Comparison of ENCODE assay signal across 1 cellular context in the genomic region with DNA sequence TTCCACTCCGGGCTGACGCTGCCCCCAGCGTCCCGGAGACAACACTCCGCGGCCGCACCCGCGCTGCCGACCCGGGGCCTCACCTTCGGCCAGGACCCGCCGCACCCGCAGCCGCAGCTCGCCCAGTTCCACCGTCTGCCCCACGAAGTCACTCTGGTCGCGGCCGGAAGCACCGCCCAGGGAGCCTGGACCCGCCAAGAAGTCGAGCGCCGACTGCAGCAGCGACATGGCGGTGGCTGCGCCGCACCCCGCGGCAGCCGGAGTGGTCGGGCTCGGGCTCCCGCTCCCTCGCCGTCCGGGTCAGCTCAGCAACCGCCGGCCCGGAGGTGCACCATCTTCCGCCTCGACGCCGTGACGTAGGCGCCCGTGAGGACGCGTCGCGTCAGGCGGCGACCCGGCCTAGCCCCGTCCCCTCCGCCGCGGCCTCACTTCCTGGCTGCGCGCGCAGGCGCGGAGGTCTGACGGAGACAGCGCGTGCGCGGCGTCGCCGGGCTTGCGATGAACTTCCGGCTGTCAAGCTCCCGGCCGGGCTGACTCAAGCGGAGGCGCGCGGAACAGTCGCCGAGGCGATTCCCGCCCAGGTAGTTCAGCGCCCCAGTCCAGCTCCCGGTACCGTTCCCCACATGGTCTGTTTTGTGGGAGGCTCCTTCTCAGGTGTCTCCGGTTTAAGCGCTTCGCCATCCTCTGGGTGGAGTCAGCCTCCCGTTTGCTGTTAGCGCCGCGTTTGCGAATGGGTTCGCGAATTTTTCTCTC.
TF ChIP-seq lines count a peak whose summit lies in the region.

A gene (minus strand): TSS at position 357 of the 753 bp plus-strand sequence. CDS start 129 bp downstream, at position 228.
A gene with protein sequence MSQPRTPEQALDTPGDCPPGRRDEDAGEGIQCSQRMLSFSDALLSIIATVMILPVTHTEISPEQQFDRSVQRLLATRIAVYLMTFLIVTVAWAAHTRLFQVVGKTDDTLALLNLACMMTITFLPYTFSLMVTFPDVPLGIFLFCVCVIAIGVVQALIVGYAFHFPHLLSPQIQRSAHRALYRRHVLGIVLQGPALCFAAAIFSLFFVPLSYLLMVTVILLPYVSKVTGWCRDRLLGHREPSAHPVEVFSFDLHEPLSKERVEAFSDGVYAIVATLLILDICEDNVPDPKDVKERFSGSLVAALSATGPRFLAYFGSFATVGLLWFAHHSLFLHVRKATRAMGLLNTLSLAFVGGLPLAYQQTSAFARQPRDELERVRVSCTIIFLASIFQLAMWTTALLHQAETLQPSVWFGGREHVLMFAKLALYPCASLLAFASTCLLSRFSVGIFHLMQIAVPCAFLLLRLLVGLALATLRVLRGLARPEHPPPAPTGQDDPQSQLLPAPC (plus strand): TSS at position 501 of the 753 bp plus-strand sequence. CDS start 15,280 bp downstream, outside the sequence.

TF ChIP-seq in K562, 482 proteins besides CTCF, POLR2A, EP300 and RAD21 (continued from another document and continues in another):
- TF ChIP-seq, protein P1, sequence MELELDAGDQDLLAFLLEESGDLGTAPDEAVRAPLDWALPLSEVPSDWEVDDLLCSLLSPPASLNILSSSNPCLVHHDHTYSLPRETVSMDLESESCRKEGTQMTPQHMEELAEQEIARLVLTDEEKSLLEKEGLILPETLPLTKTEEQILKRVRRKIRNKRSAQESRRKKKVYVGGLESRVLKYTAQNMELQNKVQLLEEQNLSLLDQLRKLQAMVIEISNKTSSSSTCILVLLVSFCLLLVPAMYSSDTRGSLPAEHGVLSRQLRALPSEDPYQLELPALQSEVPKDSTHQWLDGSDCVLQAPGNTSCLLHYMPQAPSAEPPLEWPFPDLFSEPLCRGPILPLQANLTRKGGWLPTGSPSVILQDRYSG (tag; conservative IDR thresholded peaks at IDR 0.05; ENCODE audit: low read depth), result no peak
- TF ChIP-seq, protein P2, sequence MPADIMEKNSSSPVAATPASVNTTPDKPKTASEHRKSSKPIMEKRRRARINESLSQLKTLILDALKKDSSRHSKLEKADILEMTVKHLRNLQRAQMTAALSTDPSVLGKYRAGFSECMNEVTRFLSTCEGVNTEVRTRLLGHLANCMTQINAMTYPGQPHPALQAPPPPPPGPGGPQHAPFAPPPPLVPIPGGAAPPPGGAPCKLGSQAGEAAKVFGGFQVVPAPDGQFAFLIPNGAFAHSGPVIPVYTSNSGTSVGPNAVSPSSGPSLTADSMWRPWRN (IDR thresholded peaks at IDR 0.05; ENCODE audit: low read depth), result no peak
- TF ChIP-seq MIER1 (IDR thresholded peaks at IDR 0.05; ENCODE audit: low read depth), result no peak
- TF ChIP-seq, protein P3, sequence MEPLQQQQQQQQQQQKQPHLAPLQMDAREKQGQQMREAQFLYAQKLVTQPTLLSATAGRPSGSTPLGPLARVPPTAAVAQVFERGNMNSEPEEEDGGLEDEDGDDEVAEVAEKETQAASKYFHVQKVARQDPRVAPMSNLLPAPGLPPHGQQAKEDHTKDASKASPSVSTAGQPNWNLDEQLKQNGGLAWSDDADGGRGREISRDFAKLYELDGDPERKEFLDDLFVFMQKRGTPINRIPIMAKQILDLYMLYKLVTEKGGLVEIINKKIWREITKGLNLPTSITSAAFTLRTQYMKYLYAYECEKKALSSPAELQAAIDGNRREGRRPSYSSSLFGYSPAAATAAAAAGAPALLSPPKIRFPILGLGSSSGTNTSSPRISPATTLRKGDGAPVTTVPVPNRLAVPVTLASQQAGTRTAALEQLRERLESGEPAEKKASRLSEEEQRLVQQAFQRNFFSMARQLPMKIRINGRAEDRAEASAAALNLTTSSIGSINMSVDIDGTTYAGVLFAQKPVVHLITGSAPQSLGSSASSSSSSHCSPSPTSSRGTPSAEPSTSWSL (CRISPR knock-in tag; IDR thresholded peaks at IDR 0.05; ENCODE audit: borderline replicate concordance), result 0 out of 2 replicates have a peak, but pooled peaks have one; percentile 41
- TF ChIP-seq, protein P4, sequence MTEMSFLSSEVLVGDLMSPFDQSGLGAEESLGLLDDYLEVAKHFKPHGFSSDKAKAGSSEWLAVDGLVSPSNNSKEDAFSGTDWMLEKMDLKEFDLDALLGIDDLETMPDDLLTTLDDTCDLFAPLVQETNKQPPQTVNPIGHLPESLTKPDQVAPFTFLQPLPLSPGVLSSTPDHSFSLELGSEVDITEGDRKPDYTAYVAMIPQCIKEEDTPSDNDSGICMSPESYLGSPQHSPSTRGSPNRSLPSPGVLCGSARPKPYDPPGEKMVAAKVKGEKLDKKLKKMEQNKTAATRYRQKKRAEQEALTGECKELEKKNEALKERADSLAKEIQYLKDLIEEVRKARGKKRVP (CRISPR knock-in tag; IDR thresholded peaks at IDR 0.05), result no peak
- no peak for TF ChIP-seq GATA2 (CRISPR knock-in tag; IDR thresholded peaks at IDR 0.05)
- no peak for TF ChIP-seq ETS2 (tag; IDR thresholded peaks at IDR 0.05; ENCODE audit: borderline replicate concordance, poor library complexity, severe bottlenecking)
- no peak for TF ChIP-seq PHB (CRISPR knock-in tag; IDR thresholded peaks at IDR 0.05)
- TF ChIP-seq, protein P5, sequence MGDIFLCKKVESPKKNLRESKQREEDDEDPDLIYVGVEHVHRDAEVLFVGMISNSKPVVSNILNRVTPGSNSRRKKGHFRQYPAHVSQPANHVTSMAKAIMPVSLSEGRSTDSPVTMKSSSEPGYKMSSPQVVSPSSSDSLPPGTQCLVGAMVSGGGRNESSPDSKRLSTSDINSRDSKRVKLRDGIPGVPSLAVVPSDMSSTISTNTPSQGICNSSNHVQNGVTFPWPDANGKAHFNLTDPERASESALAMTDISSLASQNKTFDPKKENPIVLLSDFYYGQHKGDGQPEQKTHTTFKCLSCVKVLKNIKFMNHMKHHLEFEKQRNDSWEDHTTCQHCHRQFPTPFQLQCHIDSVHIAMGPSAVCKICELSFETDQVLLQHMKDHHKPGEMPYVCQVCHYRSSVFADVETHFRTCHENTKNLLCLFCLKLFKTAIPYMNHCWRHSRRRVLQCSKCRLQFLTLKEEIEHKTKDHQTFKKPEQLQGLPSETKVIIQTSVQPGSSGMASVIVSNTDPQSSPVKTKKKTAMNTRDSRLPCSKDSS (IDR thresholded peaks at IDR 0.05; ENCODE audit: low read depth, partially characterized antibody), result no peak
- TF ChIP-seq BRD4 (IDR thresholded peaks at IDR 0.05), result no peak
- TF ChIP-seq RBM17 (IDR thresholded peaks at IDR 0.05; ENCODE audit: borderline replicate concordance, low read depth, low read length), result no peak
- no peak for TF ChIP-seq MYNN (IDR thresholded peaks at IDR 0.05)
- TF ChIP-seq MYNN (CRISPR knock-in tag; IDR thresholded peaks at IDR 0.05), result no peak
- TF ChIP-seq ZKSCAN8 (CRISPR knock-in tag; IDR thresholded peaks at IDR 0.05), result no peak
- TF ChIP-seq, protein P6, sequence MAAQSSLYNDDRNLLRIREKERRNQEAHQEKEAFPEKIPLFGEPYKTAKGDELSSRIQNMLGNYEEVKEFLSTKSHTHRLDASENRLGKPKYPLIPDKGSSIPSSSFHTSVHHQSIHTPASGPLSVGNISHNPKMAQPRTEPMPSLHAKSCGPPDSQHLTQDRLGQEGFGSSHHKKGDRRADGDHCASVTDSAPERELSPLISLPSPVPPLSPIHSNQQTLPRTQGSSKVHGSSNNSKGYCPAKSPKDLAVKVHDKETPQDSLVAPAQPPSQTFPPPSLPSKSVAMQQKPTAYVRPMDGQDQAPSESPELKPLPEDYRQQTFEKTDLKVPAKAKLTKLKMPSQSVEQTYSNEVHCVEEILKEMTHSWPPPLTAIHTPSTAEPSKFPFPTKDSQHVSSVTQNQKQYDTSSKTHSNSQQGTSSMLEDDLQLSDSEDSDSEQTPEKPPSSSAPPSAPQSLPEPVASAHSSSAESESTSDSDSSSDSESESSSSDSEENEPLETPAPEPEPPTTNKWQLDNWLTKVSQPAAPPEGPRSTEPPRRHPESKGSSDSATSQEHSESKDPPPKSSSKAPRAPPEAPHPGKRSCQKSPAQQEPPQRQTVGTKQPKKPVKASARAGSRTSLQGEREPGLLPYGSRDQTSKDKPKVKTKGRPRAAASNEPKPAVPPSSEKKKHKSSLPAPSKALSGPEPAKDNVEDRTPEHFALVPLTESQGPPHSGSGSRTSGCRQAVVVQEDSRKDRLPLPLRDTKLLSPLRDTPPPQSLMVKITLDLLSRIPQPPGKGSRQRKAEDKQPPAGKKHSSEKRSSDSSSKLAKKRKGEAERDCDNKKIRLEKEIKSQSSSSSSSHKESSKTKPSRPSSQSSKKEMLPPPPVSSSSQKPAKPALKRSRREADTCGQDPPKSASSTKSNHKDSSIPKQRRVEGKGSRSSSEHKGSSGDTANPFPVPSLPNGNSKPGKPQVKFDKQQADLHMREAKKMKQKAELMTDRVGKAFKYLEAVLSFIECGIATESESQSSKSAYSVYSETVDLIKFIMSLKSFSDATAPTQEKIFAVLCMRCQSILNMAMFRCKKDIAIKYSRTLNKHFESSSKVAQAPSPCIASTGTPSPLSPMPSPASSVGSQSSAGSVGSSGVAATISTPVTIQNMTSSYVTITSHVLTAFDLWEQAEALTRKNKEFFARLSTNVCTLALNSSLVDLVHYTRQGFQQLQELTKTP (IDR thresholded peaks at IDR 0.05; ENCODE audit: low read depth in 1 of 2, partially characterized antibody in 2 of 2), result no peak
- TF ChIP-seq ZNF133 (CRISPR knock-in tag; IDR thresholded peaks at IDR 0.05), result no peak
- no peak for TF ChIP-seq ZNF668 (CRISPR knock-in tag; IDR thresholded peaks at IDR 0.05)
- TF ChIP-seq MYC (IDR thresholded peaks at IDR 0.05; ENCODE audit: low read depth, low read length), result peak; percentile 82; the same call in 1 of the 2 replicates
- TF ChIP-seq MYC (CRISPR knock-in tag; IDR thresholded peaks at IDR 0.05; ENCODE audit: borderline replicate concordance, low read depth), result no peak
- TF ChIP-seq, protein P7, sequence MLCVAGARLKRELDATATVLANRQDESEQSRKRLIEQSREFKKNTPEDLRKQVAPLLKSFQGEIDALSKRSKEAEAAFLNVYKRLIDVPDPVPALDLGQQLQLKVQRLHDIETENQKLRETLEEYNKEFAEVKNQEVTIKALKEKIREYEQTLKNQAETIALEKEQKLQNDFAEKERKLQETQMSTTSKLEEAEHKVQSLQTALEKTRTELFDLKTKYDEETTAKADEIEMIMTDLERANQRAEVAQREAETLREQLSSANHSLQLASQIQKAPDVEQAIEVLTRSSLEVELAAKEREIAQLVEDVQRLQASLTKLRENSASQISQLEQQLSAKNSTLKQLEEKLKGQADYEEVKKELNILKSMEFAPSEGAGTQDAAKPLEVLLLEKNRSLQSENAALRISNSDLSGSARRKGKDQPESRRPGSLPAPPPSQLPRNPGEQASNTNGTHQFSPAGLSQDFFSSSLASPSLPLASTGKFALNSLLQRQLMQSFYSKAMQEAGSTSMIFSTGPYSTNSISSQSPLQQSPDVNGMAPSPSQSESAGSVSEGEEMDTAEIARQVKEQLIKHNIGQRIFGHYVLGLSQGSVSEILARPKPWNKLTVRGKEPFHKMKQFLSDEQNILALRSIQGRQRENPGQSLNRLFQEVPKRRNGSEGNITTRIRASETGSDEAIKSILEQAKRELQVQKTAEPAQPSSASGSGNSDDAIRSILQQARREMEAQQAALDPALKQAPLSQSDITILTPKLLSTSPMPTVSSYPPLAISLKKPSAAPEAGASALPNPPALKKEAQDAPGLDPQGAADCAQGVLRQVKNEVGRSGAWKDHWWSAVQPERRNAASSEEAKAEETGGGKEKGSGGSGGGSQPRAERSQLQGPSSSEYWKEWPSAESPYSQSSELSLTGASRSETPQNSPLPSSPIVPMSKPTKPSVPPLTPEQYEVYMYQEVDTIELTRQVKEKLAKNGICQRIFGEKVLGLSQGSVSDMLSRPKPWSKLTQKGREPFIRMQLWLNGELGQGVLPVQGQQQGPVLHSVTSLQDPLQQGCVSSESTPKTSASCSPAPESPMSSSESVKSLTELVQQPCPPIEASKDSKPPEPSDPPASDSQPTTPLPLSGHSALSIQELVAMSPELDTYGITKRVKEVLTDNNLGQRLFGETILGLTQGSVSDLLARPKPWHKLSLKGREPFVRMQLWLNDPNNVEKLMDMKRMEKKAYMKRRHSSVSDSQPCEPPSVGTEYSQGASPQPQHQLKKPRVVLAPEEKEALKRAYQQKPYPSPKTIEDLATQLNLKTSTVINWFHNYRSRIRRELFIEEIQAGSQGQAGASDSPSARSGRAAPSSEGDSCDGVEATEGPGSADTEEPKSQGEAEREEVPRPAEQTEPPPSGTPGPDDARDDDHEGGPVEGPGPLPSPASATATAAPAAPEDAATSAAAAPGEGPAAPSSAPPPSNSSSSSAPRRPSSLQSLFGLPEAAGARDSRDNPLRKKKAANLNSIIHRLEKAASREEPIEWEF (CRISPR knock-in tag; IDR thresholded peaks at IDR 0.05), result no peak
- TF ChIP-seq CCAR2 (IDR thresholded peaks at IDR 0.05; ENCODE audit: low read depth, low read length), result no peak
- TF ChIP-seq, protein P8, sequence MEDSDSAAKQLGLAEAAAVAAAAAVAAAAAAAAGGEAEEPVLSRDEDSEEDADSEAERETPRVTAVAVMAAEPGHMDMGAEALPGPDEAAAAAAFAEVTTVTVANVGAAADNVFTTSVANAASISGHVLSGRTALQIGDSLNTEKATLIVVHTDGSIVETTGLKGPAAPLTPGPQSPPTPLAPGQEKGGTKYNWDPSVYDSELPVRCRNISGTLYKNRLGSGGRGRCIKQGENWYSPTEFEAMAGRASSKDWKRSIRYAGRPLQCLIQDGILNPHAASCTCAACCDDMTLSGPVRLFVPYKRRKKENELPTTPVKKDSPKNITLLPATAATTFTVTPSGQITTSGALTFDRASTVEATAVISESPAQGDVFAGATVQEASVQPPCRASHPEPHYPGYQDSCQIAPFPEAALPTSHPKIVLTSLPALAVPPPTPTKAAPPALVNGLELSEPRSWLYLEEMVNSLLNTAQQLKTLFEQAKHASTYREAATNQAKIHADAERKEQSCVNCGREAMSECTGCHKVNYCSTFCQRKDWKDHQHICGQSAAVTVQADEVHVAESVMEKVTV (CRISPR knock-in tag; IDR thresholded peaks at IDR 0.05), result no peak
- TF ChIP-seq ZNF644 (tag; IDR thresholded peaks at IDR 0.05; ENCODE audit: low read depth), result no peak
- TF ChIP-seq ZC3H4 (CRISPR knock-in tag; IDR thresholded peaks at IDR 0.05; ENCODE audit: borderline replicate concordance), result no peak
- TF ChIP-seq JUN (IDR thresholded peaks at IDR 0.05; ENCODE audit: borderline replicate concordance, low read depth, low read length), result no peak; the same call in 1 of the 2 replicates
- TF ChIP-seq JUN (CRISPR knock-in tag; IDR thresholded peaks at IDR 0.05; ENCODE audit: borderline replicate concordance), result no peak
- no peak for TF ChIP-seq TCFL5 (CRISPR knock-in tag; conservative IDR thresholded peaks at IDR 0.05)
- TF ChIP-seq ZNF507 (tag; conservative IDR thresholded peaks at IDR 0.05), result no peak
- TF ChIP-seq SMAD4 (CRISPR knock-in tag; conservative IDR thresholded peaks at IDR 0.05), result peak; percentile 63
- 0 out of 2 replicates have a peak, but pooled peaks have one; percentile 35 for TF ChIP-seq ZNF224 (CRISPR knock-in tag; IDR thresholded peaks at IDR 0.05)
- peak; percentile 91 for TF ChIP-seq C11orf30 (IDR thresholded peaks at IDR 0.05; ENCODE audit: low read depth)
- peak; percentile 94 for TF ChIP-seq ELF2 (CRISPR knock-in tag; IDR thresholded peaks at IDR 0.05)
- no peak for TF ChIP-seq SRSF7 (optimal IDR thresholded peaks at IDR 0.05; ENCODE audit: low read depth, low read length)
- peak; percentile 82 for TF ChIP-seq TAF1 (IDR thresholded peaks at IDR 0.05; ENCODE audit: control insufficient read depth, extremely low read depth, insufficient read depth, low read length, severe bottlenecking)
- no peak for TF ChIP-seq DDX20 (tag; IDR thresholded peaks at IDR 0.05; ENCODE audit: low read depth)
- TF ChIP-seq NFIC (IDR thresholded peaks at IDR 0.05), result no peak; the same call in 1 of the 2 replicates
- no peak for TF ChIP-seq ZNF696 (CRISPR knock-in tag; conservative IDR thresholded peaks at IDR 0.05)
- no peak for TF ChIP-seq MAFG (tag; conservative IDR thresholded peaks at IDR 0.05)
- no peak for TF ChIP-seq ZFP1 (CRISPR knock-in tag; IDR thresholded peaks at IDR 0.05)
- no peak for TF ChIP-seq SRSF3 (IDR thresholded peaks at IDR 0.05; ENCODE audit: insufficient read depth, low read length)
- no peak for TF ChIP-seq KLF10 (CRISPR knock-in tag; IDR thresholded peaks at IDR 0.05)
- no peak for TF ChIP-seq IRF2 (CRISPR knock-in tag; IDR thresholded peaks at IDR 0.05)
- peak; percentile 94 for TF ChIP-seq SAP30 (IDR thresholded peaks at IDR 0.05; ENCODE audit: borderline replicate concordance, insufficient read depth, low read depth, low read length, poor library complexity, severe bottlenecking)
